ENCODE assay signal across 8 cellular contexts in the genomic region with DNA sequence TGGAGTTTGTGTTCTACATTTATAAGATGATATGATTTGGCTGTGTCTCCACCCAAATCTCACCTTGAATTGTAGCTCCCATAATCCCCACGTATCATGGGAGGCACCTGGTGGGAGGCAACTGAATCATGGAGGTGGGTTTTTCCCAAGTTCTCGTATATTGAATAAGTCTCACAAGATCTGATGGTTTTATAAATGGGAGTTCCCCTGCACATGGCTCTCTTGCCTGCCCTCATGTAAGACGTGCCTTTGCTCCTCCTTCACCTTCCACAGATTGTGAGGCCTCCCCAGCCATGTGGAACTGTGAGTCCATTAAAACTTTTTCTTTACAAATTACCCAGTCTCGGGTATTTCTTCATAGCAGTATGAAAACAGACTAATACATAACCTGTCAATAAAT.
DNase-seq lines count a peak whose midpoint lies in the region; ATAC-seq and TF ChIP-seq lines count a peak whose summit lies in the region.
"Not testable (repeated sequence)": the region's sequence is repeated elsewhere in the genome, so short reads cannot be mapped to it uniquely, and the experiment has no call there.

No MANE protein-coding gene starts in this region.

- not testable (repeated sequence) for H3K27ac ChIP-seq in CD8-positive, alpha-beta T cell (ENCODE audit: low read depth, low read length)
- H3K27ac ChIP-seq in caudate nucleus (ENCODE audit: low read depth, low read length) (peak overlapping the region; percentile 46), left lung (peak overlapping the region; percentile 33 to 95), parathyroid adenoma (peak overlapping the region; percentile 95), tibial nerve (peak overlapping the region; percentile 79 to 96 (median 94))

- H3K27me3 Mint-ChIP-seq in CD8-positive, alpha-beta T cell (ENCODE audit: low read depth); activated CD4-positive, alpha-beta T cell treated with anti-CD3 and anti-CD28 coated beads, Interleukin-2, amount 10 ng/mL, durations not matched to agents 7 days and 5 days; stimulated activated naive B cell treated with anti-CD40 and anti-IgM and Interleukin-4, amounts not matched to agents 10 μg/mL and 1 μg/mL and 100 μg/mL, for 72 hours: not testable (repeated sequence)

- not testable (repeated sequence) for H3K36me3 ChIP-seq in CD8-positive, alpha-beta T cell (ENCODE audit: insufficient read depth, low read length); left lung; parathyroid adenoma (ENCODE audit: control insufficient read depth, insufficient read depth, low read length); tibial nerve

- not testable (repeated sequence) for H3K79me2 ChIP-seq in parathyroid adenoma

- not testable (repeated sequence) for TF ChIP-seq EP300 in tibial nerve (IDR thresholded peaks at IDR 0.05)

- H3K27me3 ChIP-seq in CD8-positive, alpha-beta T cell (ENCODE audit: insufficient read depth, low read length); left lung; parathyroid adenoma (ENCODE audit: control insufficient read depth, insufficient read depth, low read length); tibial nerve: not testable (repeated sequence)

- not testable (repeated sequence) for ATAC-seq in CD8-positive, alpha-beta T cell; left lung
- peak in 1 of 2 donors; percentile 14 for ATAC-seq in stimulated activated naive B cell treated with anti-CD40 and anti-IgM and Interleukin-4, amounts not matched to agents 10 μg/mL and 1 μg/mL and 100 μg/mL, for 72 hours (replicated peaks)

- H3K9ac ChIP-seq in parathyroid adenoma: not testable (repeated sequence)

- peaks cover 68% of the 10 kb centered on the region for H3K4me1 Mint-ChIP-seq in CD8-positive, alpha-beta T cell (ENCODE audit: low read depth)
- peaks cover 72% of the 10 kb centered on the region for H3K4me1 Mint-ChIP-seq in activated CD4-positive, alpha-beta T cell treated with anti-CD3 and anti-CD28 coated beads, Interleukin-2, amount 10 ng/mL, durations not matched to agents 7 days and 5 days
- peaks cover 26 to 51% of the 10 kb centered on the region in 2 donors for H3K4me1 Mint-ChIP-seq in stimulated activated naive B cell treated with anti-CD40 and anti-IgM and Interleukin-4, amounts not matched to agents 10 μg/mL and 1 μg/mL and 100 μg/mL, for 72 hours

- not testable (repeated sequence) for H3K9me3 ChIP-seq in CD8-positive, alpha-beta T cell (ENCODE audit: low read length); left lung; parathyroid adenoma (ENCODE audit: control insufficient read depth, low read length); tibial nerve

- intact Hi-C loops in CD8-positive, alpha-beta T cell (cut with DNase I, micrococcal nuclease): loop anchor here in 1 of 2 experiments (2.0 kb wide), 1 partner anchor 15 kb away; no protein-coding TSS in a partner anchor
- intact Hi-C loops in left lung (cut with DNase I): not testable (repeated sequence)

- TF ChIP-seq CTCF in CD8-positive, alpha-beta T cell (IDR thresholded peaks at IDR 0.05); left lung (IDR thresholded peaks at IDR 0.05); parathyroid adenoma (IDR thresholded peaks at IDR 0.05); tibial nerve (IDR thresholded peaks at IDR 0.05): not testable (repeated sequence)

- not testable (repeated sequence) for H3K4me3 ChIP-seq in CD8-positive, alpha-beta T cell (ENCODE audit: low read depth, low read length); left lung; parathyroid adenoma (ENCODE audit: low read depth, low read length); tibial nerve

- H3K4me1 ChIP-seq in CD8-positive, alpha-beta T cell (ENCODE audit: insufficient read depth, low read length): peaks cover 42% of the 10 kb centered on the region
- peaks cover 0 to 36% of the 10 kb centered on the region in 2 donors for H3K4me1 ChIP-seq in left lung
- peaks cover 37% of the 10 kb centered on the region for H3K4me1 ChIP-seq in parathyroid adenoma
- H3K4me1 ChIP-seq in tibial nerve: peaks cover 0 to 67% (median 28%) of the 10 kb centered on the region in 4 donors

- POLR2A ChIA-PET in CD8-positive, alpha-beta T cell (lab: Charles Lee); activated CD4-positive, alpha-beta T cell treated with anti-CD3 and anti-CD28 coated beads, Interleukin-2, amount 10 ng/mL, durations not matched to agents 7 days and 5 days (lab: Charles Lee): not testable (repeated sequence)

- peaks cover 34% of the 10 kb centered on the region for H3K36me3 Mint-ChIP-seq in CD8-positive, alpha-beta T cell
- peaks cover 83% of the 10 kb centered on the region for H3K36me3 Mint-ChIP-seq in activated CD4-positive, alpha-beta T cell treated with anti-CD3 and anti-CD28 coated beads, Interleukin-2, amount 10 ng/mL, durations not matched to agents 7 days and 5 days (ENCODE audit: low read depth)
- peaks cover 50 to 61% of the 10 kb centered on the region in 2 donors for H3K36me3 Mint-ChIP-seq in stimulated activated naive B cell treated with anti-CD40 and anti-IgM and Interleukin-4, amounts not matched to agents 10 μg/mL and 1 μg/mL and 100 μg/mL, for 72 hours

- 85 to 94% methylated on average over 4 of the region's 4 CpGs for WGBS in tibial nerve, 2 donors

- peak overlapping the region; percentile 83 for H3K27ac Mint-ChIP-seq in CD8-positive, alpha-beta T cell
- H3K27ac Mint-ChIP-seq in activated CD4-positive, alpha-beta T cell treated with anti-CD3 and anti-CD28 coated beads, Interleukin-2, amount 10 ng/mL, durations not matched to agents 7 days and 5 days: peak overlapping the region; percentile 80
- peak overlapping the region; percentile 78 for H3K27ac Mint-ChIP-seq in stimulated activated naive B cell treated with anti-CD40 and anti-IgM and Interleukin-4, amounts not matched to agents 10 μg/mL and 1 μg/mL and 100 μg/mL, for 72 hours

- CTCF ChIA-PET in CD8-positive, alpha-beta T cell (lab: Charles Lee): interaction anchor here (1.4 kb wide), 1 partner anchor 104 kb away, joined by 3 read pairs; no protein-coding TSS in a partner anchor
- CTCF ChIA-PET in activated CD4-positive, alpha-beta T cell treated with anti-CD3 and anti-CD28 coated beads, Interleukin-2, amount 10 ng/mL, durations not matched to agents 7 days and 5 days (lab: Charles Lee): not testable (repeated sequence)

- not testable (repeated sequence) for DNase-seq in CD8-positive, alpha-beta T cell; activated CD4-positive, alpha-beta T cell treated with anti-CD3 and anti-CD28 coated beads, Interleukin-2, amount 10 ng/mL, durations not matched to agents 7 days and 5 days; caudate nucleus (lab: John Stamatoyannopoulos, UW); left lung; stimulated activated naive B cell treated with anti-CD40 and anti-IgM and Interleukin-4, amounts not matched to agents 10 μg/mL and 1 μg/mL and 100 μg/mL, for 72 hours; tibial nerve (ENCODE audit: low spot score in 2 of 2)
- peak; percentile 29 for DNase-seq in activated naive CD4-positive, alpha-beta T cell treated with anti-CD3 and anti-CD28 coated beads, Interleukin-2, amount 50 U/mL, for 16 hours

- not testable (repeated sequence) for H2AFZ ChIP-seq in parathyroid adenoma

- not testable (repeated sequence) for H3K4me3 Mint-ChIP-seq in CD8-positive, alpha-beta T cell; activated CD4-positive, alpha-beta T cell treated with anti-CD3 and anti-CD28 coated beads, Interleukin-2, amount 10 ng/mL, durations not matched to agents 7 days and 5 days
- H3K4me3 Mint-ChIP-seq in stimulated activated naive B cell treated with anti-CD40 and anti-IgM and Interleukin-4, amounts not matched to agents 10 μg/mL and 1 μg/mL and 100 μg/mL, for 72 hours: peak overlapping the region in 1 of 2 donors; percentile 12

- TF ChIP-seq POLR2A in tibial nerve (IDR thresholded peaks at IDR 0.05): not testable (repeated sequence)

- not testable (repeated sequence) for H3K4me2 ChIP-seq in parathyroid adenoma (ENCODE audit: low read length)

- H3K9me3 Mint-ChIP-seq in CD8-positive, alpha-beta T cell: not testable (repeated sequence)
- H3K9me3 Mint-ChIP-seq in activated CD4-positive, alpha-beta T cell treated with anti-CD3 and anti-CD28 coated beads, Interleukin-2, amount 10 ng/mL, durations not matched to agents 7 days and 5 days: peaks cover 19% of the 10 kb centered on the region
- peaks cover 9 to 12% of the 10 kb centered on the region in 2 donors for H3K9me3 Mint-ChIP-seq in stimulated activated naive B cell treated with anti-CD40 and anti-IgM and Interleukin-4, amounts not matched to agents 10 μg/mL and 1 μg/mL and 100 μg/mL, for 72 hours
